Comparison of ENCODE assay signal across 2 cellular contexts in the genomic region with DNA sequence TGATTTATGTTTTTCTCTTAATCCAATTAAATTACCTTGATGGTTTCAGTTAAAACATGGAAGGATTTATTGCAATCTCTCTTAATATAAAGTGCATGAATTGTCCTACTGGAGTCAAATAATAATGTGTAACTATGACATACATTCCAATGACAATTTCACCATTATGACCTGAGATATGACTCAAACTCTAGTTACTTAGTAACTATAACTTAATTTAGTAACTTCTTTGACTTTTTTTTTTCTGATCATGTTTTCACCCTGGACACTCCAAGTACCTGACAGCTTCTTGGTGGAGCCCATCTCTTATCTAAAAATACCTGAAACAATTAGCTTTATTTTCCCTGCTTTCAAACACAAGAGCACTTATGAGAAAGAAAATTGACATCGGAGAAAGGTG.
TF ChIP-seq lines count a peak whose summit lies in the region.

No MANE protein-coding gene starts in this region.

TF ChIP-seq in SK-N-SH, 30 proteins besides CTCF, POLR2A, EP300 and RAD21 (continued from another document):
- TF ChIP-seq, protein P1, sequence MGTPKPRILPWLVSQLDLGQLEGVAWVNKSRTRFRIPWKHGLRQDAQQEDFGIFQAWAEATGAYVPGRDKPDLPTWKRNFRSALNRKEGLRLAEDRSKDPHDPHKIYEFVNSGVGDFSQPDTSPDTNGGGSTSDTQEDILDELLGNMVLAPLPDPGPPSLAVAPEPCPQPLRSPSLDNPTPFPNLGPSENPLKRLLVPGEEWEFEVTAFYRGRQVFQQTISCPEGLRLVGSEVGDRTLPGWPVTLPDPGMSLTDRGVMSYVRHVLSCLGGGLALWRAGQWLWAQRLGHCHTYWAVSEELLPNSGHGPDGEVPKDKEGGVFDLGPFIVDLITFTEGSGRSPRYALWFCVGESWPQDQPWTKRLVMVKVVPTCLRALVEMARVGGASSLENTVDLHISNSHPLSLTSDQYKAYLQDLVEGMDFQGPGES (IDR thresholded peaks at IDR 0.05; ENCODE audit: low read depth, low read length) = no peak
- TF ChIP-seq NRF1 (IDR thresholded peaks at IDR 0.05; ENCODE audit: low read depth, low read length) (no peak), RFX5 (IDR thresholded peaks at IDR 0.05; ENCODE audit: low read length) (no peak), REST (IDR thresholded peaks at IDR 0.05; ENCODE audit: low read depth, low read length) (no peak)
TF ChIP-seq in SK-N-SH: peak in this region for 0.

TF ChIP-seq in GM12878, 131 proteins besides CTCF, POLR2A, EP300 and RAD21 (continued from another document):
- TF ChIP-seq HSF1 (IDR thresholded peaks at IDR 0.05; ENCODE audit: low read depth, low read length) (no peak), SMAD1 (IDR thresholded peaks at IDR 0.05; ENCODE audit: low read depth, partially characterized antibody) (no peak), CBX5 (IDR thresholded peaks at IDR 0.05; ENCODE audit: low read depth) (no peak), BRCA1 (IDR thresholded peaks at IDR 0.05; ENCODE audit: low read depth, low read length) (no peak), JUND (IDR thresholded peaks at IDR 0.05; ENCODE audit: low read depth, low read length) (no peak), RELA (IDR thresholded peaks at IDR 0.05; ENCODE audit: borderline replicate concordance, partially characterized antibody) (no peak), TCF12 (IDR thresholded peaks at IDR 0.05; ENCODE audit: low read depth, low read length) (no peak), FOXM1 (IDR thresholded peaks at IDR 0.05; ENCODE audit: low read depth, low read length) (no peak), YY1 (IDR thresholded peaks at IDR 0.05; ENCODE audit: low read depth, low read length) (no peak), SPI1 (IDR thresholded peaks at IDR 0.05; ENCODE audit: borderline replicate concordance, insufficient read depth, low read depth, low read length) (no peak)
